8 cellular contexts compared by ENCODE assay signal in genomic region chr18:34809697-34810096, GRCh38.
DNase-seq lines count a peak whose midpoint lies in the region; ATAC-seq and TF ChIP-seq lines count a peak whose summit lies in the region.

No MANE protein-coding gene starts in this region.

- peaks cover 43% of the 10 kb centered on the region for H3K4me1 Mint-ChIP-seq in brain

- H3K9me3 ChIP-seq in DOHH2 (ENCODE audit: control insufficient read depth, insufficient read depth, low read length) (no peaks in the 10 kb centered on the region), left lung (no peaks in the 10 kb centered on the region)

- peaks cover 2% of the 10 kb centered on the region for H3K27me3 ChIP-seq in DOHH2 (ENCODE audit: control insufficient read depth, low read length)
- no peaks in the 10 kb centered on the region for H3K27me3 ChIP-seq in left lung

- no peak overlapping the region for H3K4me2 ChIP-seq in DOHH2 (ENCODE audit: low read length)

- no peaks in the 10 kb centered on the region for H3K9me2 ChIP-seq in DOHH2 (replicated peaks; ENCODE audit: control insufficient read depth, low read length)

- intact Hi-C loops in left lung (cut with DNase I) = loop anchor here in 1 of 2 donors (10.0 kb wide), 1 partner anchor 585 kb away; the partner anchor contains the start of gene NOL4

- peak overlapping the region in 3 of 5 experiments; percentile 42 to 71 (median 43) for H3K27ac Mint-ChIP-seq in brain

- no peak for TF ChIP-seq EP300 in Ishikawa (IDR thresholded peaks at IDR 0.05; ENCODE audit: borderline replicate concordance)

- no peak overlapping the region for H3K4me3 Mint-ChIP-seq in brain

- TF ChIP-seq RAD21 in Ishikawa (IDR thresholded peaks at IDR 0.05; ENCODE audit: low read depth) = peak; percentile 52

- H3K36me3 ChIP-seq in DOHH2 (ENCODE audit: control insufficient read depth, low read length) (no peaks in the 10 kb centered on the region), left lung (no peaks in the 10 kb centered on the region)

- no peaks in the 10 kb centered on the region for H4K20me1 ChIP-seq in DOHH2 (ENCODE audit: control insufficient read depth, insufficient read depth, low read depth, low read length)

- H3F3A ChIP-seq in DOHH2 (ENCODE audit: control insufficient read depth, insufficient read depth) = no peaks in the 10 kb centered on the region

- no peaks in the 10 kb centered on the region for H3K4me1 ChIP-seq in DOHH2 (ENCODE audit: control insufficient read depth, low read length)
- no peaks in the 10 kb centered on the region for H3K4me1 ChIP-seq in left lung

- TF ChIP-seq CTCF in DOHH2 (IDR thresholded peaks at IDR 0.05; ENCODE audit: low read depth, low read length, poor library complexity, severe bottlenecking) = peak; percentile 26
- peak; percentile 26 to 35 for TF ChIP-seq CTCF in brain (conservative IDR thresholded peaks at IDR 0.05)
- TF ChIP-seq CTCF in left lung (IDR thresholded peaks at IDR 0.05) = peak in 1 of 2 donors; percentile 33

- H3K9me3 Mint-ChIP-seq in brain = no peaks in the 10 kb centered on the region

- H3K4me3 ChIP-seq in DOHH2 (ENCODE audit: low read length) = no peak overlapping the region
- H3K4me3 ChIP-seq in left lung = no peak overlapping the region

- DNase-seq in left lung = peak in 1 of 2 donors; percentile 46
- DNase-seq in amniotic stem cell (lab: John Stamatoyannopoulos, UW) = no peak
- no peak for DNase-seq in islet precursor cell

- H3K36me3 Mint-ChIP-seq in brain = peaks cover 29% of the 10 kb centered on the region

- ATAC-seq in left lung = peak; percentile 71
- ATAC-seq in GM21825 (IDR thresholded peaks at IDR 0.05; ENCODE audit: unreplicated experiment) = no peak
- ATAC-seq in GM18511 (IDR thresholded peaks at IDR 0.05; ENCODE audit: unreplicated experiment) = no peak

- no peak overlapping the region for H3K27ac ChIP-seq in DOHH2 (ENCODE audit: low read depth, low read length)
- H3K27ac ChIP-seq in left lung = peak overlapping the region; percentile 34 to 42

- no peaks in the 10 kb centered on the region for H3K79me2 ChIP-seq in DOHH2 (ENCODE audit: control insufficient read depth, low read length)

- H3K27me3 Mint-ChIP-seq in brain = no peaks in the 10 kb centered on the region

TF ChIP-seq in Ishikawa, 13 proteins besides CTCF, POLR2A, EP300 and RAD21:
- TF ChIP-seq MAX (IDR thresholded peaks at IDR 0.05) (no peak), TCF12 (IDR thresholded peaks at IDR 0.05; ENCODE audit: low read depth) (no peak), ZBTB7A (IDR thresholded peaks at IDR 0.05; ENCODE audit: low read depth) (no peak), YY1 (IDR thresholded peaks at IDR 0.05; ENCODE audit: low read depth) (no peak)
- TF ChIP-seq, protein P1, sequence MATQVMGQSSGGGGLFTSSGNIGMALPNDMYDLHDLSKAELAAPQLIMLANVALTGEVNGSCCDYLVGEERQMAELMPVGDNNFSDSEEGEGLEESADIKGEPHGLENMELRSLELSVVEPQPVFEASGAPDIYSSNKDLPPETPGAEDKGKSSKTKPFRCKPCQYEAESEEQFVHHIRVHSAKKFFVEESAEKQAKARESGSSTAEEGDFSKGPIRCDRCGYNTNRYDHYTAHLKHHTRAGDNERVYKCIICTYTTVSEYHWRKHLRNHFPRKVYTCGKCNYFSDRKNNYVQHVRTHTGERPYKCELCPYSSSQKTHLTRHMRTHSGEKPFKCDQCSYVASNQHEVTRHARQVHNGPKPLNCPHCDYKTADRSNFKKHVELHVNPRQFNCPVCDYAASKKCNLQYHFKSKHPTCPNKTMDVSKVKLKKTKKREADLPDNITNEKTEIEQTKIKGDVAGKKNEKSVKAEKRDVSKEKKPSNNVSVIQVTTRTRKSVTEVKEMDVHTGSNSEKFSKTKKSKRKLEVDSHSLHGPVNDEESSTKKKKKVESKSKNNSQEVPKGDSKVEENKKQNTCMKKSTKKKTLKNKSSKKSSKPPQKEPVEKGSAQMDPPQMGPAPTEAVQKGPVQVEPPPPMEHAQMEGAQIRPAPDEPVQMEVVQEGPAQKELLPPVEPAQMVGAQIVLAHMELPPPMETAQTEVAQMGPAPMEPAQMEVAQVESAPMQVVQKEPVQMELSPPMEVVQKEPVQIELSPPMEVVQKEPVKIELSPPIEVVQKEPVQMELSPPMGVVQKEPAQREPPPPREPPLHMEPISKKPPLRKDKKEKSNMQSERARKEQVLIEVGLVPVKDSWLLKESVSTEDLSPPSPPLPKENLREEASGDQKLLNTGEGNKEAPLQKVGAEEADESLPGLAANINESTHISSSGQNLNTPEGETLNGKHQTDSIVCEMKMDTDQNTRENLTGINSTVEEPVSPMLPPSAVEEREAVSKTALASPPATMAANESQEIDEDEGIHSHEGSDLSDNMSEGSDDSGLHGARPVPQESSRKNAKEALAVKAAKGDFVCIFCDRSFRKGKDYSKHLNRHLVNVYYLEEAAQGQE (IDR thresholded peaks at IDR 0.05; ENCODE audit: low read depth) = no peak
